Comparison of ENCODE assay signal across 8 cellular contexts in the genomic region with DNA sequence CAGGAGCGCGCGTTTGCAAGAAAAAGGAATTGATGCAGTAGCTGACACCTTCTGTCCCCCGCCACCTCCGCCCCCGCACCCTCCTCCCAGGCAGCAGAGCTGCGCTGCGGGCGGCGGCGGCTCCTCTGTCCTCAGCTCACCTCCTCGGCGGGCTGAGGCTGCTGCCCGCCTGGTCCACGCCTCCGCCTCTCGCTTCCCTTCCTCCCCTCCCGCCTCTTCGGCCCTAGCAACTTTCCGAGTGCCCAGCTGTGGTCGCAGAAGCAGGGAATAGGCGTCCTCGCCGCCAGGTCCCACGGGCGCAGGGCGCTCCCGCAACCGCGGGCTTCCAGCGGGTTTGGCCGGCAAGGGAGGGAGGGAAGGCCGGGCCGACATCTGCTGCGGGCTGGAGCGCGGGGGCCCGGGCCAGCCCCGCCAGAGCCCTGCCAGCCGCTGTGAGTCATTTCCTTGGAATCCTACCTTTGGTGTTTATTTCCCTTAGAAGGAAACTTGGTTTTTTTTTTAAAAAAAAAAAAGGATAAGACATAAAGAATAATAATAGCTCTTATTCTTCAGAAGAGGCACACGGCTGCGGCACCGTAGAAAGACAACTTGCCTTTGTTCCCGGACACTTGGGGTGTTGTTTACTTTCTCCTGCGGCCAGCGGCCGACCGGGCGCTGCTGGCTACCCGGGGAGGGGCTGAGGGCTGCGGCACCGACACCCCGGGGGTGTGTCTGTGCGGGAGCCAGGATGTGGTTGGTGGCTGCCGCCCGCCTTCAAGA. TPM values are rescaled to one million over a fixed set of nuclear protein-coding genes. Genes with fewer than 3 reads are reported as not detected.
DNase-seq lines count a peak whose midpoint lies in the region; ATAC-seq, FAIRE-seq and TF ChIP-seq lines count a peak whose summit lies in the region.

No MANE protein-coding gene starts in this region.

- no peak overlapping the region for H3K27ac Mint-ChIP-seq in astrocyte (ENCODE audit: unreplicated experiment)

- no peaks in the 10 kb centered on the region for H3K27me3 ChIP-seq in astrocyte (ENCODE audit: insufficient read depth, low read length)

- H3K36me3 Mint-ChIP-seq in astrocyte (ENCODE audit: low read depth, unreplicated experiment), result no peaks in the 10 kb centered on the region

- no peak for ATAC-seq in HG03139 (IDR thresholded peaks at IDR 0.05; ENCODE audit: unreplicated experiment)
- ATAC-seq in GM21576 (IDR thresholded peaks at IDR 0.05; ENCODE audit: unreplicated experiment), result no peak

- H3K9ac ChIP-seq in astrocyte (ENCODE audit: low read length), result peak overlapping the region; percentile 80

- peak; percentile 44 for DNase-seq in G401 (ENCODE audit: low spot score)
- DNase-seq in NCI-H2171 treated with DMSO at 0.1 percent for 48 hours (lab: John Stamatoyannopoulos, UW), result peak; percentile 35
- peak; percentile 74 for DNase-seq in astrocyte (ENCODE audit: low read depth)
- peak; percentile 61 for DNase-seq in hepatic stellate cell (ENCODE audit: low spot score)
- DNase-seq in posterior cingulate gyrus, result peak in 9 of 10 donors; percentile 34 to 94 (median 56)
- no peak for DNase-seq in epidermal melanocyte (ENCODE audit: insufficient read length, low spot score)

- H3K4me2 ChIP-seq in astrocyte (ENCODE audit: low read length), result peak overlapping the region; percentile 90

- no peaks in the 10 kb centered on the region for H3K36me3 ChIP-seq in astrocyte (ENCODE audit: insufficient read depth, low read length)

- no peaks in the 10 kb centered on the region for H3K9me3 Mint-ChIP-seq in astrocyte (ENCODE audit: unreplicated experiment)

- H3K9me3 ChIP-seq in astrocyte (ENCODE audit: insufficient read depth, low read depth, low read length), result no peaks in the 10 kb centered on the region

- intact Hi-C loops in posterior cingulate gyrus (cut with DNase I), result no loop called here

- peak overlapping the region; percentile 70 for H3K4me3 ChIP-seq in astrocyte (ENCODE audit: insufficient read depth, low read depth, low read length)

- H3K4me1 ChIP-seq in astrocyte (ENCODE audit: insufficient read depth, low read length), result peaks cover 38% of the 10 kb centered on the region

- no peaks in the 10 kb centered on the region for H4K20me1 ChIP-seq in astrocyte (ENCODE audit: insufficient read depth, low read length)

- TF ChIP-seq CTCF in astrocyte (IDR thresholded peaks at IDR 0.05; ENCODE audit: insufficient read depth, low read depth, low read length), result no peak

- H3K79me2 ChIP-seq in astrocyte (ENCODE audit: insufficient read depth, low read length), result no peaks in the 10 kb centered on the region

- in situ Hi-C loops in G401 (cut with HindIII; ENCODE audit: low sequenced_read_pairs), result no loop called here

- peak overlapping the region; percentile 82 for H3K4me3 Mint-ChIP-seq in astrocyte (ENCODE audit: unreplicated experiment)

- peak overlapping the region; percentile 85 for H2AFZ ChIP-seq in astrocyte (ENCODE audit: low read depth, low read length)

- FAIRE-seq in astrocyte (lab: Jason Lieb, UNC), result no peak

- peak overlapping the region; percentile 50 for H3K27ac ChIP-seq in astrocyte (ENCODE audit: low read depth, low read length)

- peaks cover 5% of the 10 kb centered on the region for H3K27me3 Mint-ChIP-seq in astrocyte (ENCODE audit: low read depth, unreplicated experiment)

- H3K4me1 Mint-ChIP-seq in astrocyte (ENCODE audit: low read depth, unreplicated experiment), result peaks cover 17% of the 10 kb centered on the region

RNA-seq across cellular contexts. Expression of gene SERTAD4, which starts 1.1 kb away (rescaled TPM):
- 7.3 and 14.2 TPM in 2 replicates for total RNA-seq in G401 (2014; rRNA removed; shearing (Covaris generic))
- total RNA-seq in astrocyte, result 2.9 and 4.6 TPM in 2 replicates
